Comparison of ENCODE assay signal across 8 cellular contexts in the genomic region with DNA sequence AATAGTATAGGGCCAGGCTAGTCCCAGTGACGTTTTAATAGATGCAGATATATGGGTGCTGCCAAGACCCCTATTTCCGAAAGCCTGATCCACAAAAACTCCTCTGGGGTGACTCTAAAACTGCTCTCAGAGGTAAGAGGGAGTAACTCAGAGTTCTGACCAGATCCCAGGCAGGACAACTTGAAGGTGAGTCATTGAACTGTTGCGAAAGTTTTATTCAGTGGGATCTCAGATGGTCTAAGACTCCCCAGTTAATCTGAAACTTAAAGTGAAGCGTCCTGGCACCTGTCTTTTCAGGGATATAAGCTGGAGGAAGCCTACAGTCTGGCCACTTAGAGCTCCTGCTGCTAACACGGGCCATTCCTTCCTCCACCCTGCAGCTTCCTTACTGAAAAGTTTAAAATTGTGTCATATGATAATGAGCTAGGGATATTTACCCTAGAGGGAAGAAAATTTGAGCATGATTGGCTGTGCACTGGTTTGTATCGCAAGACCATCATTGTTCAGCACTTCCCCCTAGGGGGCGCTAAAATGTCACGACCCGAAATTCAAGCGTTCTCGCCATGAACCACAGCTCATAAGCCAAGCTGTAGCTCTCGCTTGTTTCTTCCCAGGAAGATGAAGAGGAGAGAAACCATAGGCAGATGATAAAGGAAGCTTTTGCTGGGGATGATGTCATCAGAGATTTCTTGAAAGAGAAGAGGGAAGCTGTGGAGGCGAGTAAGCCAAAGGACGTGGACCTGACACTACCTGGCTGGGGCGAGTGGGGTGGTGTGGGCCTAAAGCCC. TPM values are rescaled to one million over a fixed set of nuclear protein-coding genes. Genes with fewer than 3 reads are reported as not detected.
DNase-seq lines count a peak whose midpoint lies in the region; ATAC-seq and TF ChIP-seq lines count a peak whose summit lies in the region.

No MANE protein-coding gene starts in this region.

- 24 to 46% methylated on average over 10 to 13 of the region's 15 CpGs for WGBS in body of pancreas, 2 donors

- H3K36me3 ChIP-seq in body of pancreas (replicated peaks in 1 of 2; ENCODE audit: insufficient read depth in 1 of 2, low read depth in 2 of 2) = no peaks in the 10 kb centered on the region

- H3K4me1 ChIP-seq in body of pancreas = no peaks in the 10 kb centered on the region

- ATAC-seq in GM18858 (IDR thresholded peaks at IDR 0.05; ENCODE audit: unreplicated experiment) (peak; percentile 51), body of pancreas (peak; percentile 72)

- TF ChIP-seq POLR2A in body of pancreas (IDR thresholded peaks at IDR 0.05) = no peak

- no peaks in the 10 kb centered on the region for H3K9me3 ChIP-seq in body of pancreas

- DNase-seq in AG09319 (ENCODE audit: extremely low read depth, low read depth) (peak; percentile 59), NCI-H1092 treated with DMSO at 0.1 percent for 48 hours (lab: John Stamatoyannopoulos, UW) (peak; percentile 39), UCSD-AML1 (lab: John Stamatoyannopoulos, UW; ENCODE audit: unreplicated experiment) (peak; percentile 53), body of pancreas (peak; percentile 68 to 74 (median 69)), inferior parietal cortex (ENCODE audit: extremely low spot score) (peak; percentile 82), mesenteric fat pad (ENCODE audit: low spot score) (no peak)
- DNase-seq in stimulated activated CD4-positive, alpha-beta T cell treated with anti-CD3 and anti-CD28 coated beads, Interleukin-15, amount 100 ng/mL, for 24 hours = peak; percentile 70

- no peak overlapping the region for H3K4me3 ChIP-seq in body of pancreas

- H3K27ac ChIP-seq in body of pancreas = no peak overlapping the region

- TF ChIP-seq CTCF in AG09319 (IDR thresholded peaks at IDR 0.05; ENCODE audit: low read depth, low read length) (peak; percentile 65), body of pancreas (IDR thresholded peaks at IDR 0.05) (peak; percentile 17 to 69 (median 63))

- H3K27me3 ChIP-seq in body of pancreas = no peaks in the 10 kb centered on the region

- intact Hi-C loops in body of pancreas (cut with DNase I) = loop anchor here (10.0 kb wide), 1 partner anchor 99 kb away; no protein-coding TSS in a partner anchor

RNA-seq across cellular contexts. Expression of a gene that starts 19.5 kb away (rescaled TPM):
- total RNA-seq in body of pancreas (10 to 100 TPM; 10.9 to 13.8 TPM), mesenteric fat pad (22.5 TPM)

RNA-seq across cellular contexts. Expression of a gene that starts 56.9 kb away (rescaled TPM):
- total RNA-seq in body of pancreas (1 to 10 TPM; 3.0 to 4.4 TPM), mesenteric fat pad (42.5 TPM)
